In genomic region chr19:36136975-36137686, GRCh38 we compare ENCODE assay signal across 8 cellular contexts.
DNase-seq lines count a peak whose midpoint lies in the region; ATAC-seq and TF ChIP-seq lines count a peak whose summit lies in the region.

No MANE protein-coding gene starts in this region.

- no peak for ATAC-seq in HG02870 (IDR thresholded peaks at IDR 0.05; ENCODE audit: unreplicated experiment)
- no peak for ATAC-seq in GM21447 (IDR thresholded peaks at IDR 0.05; ENCODE audit: unreplicated experiment)

- DNase-seq in NCI-H1105 treated with DMSO at 0.1 percent for 48 hours (lab: John Stamatoyannopoulos, UW) (peak; percentile 5), NCI-H1105 (lab: John Stamatoyannopoulos, UW) (no peak), RKO (ENCODE audit: low spot score) (peak; percentile 62), fibroblast of peridontal ligament (ENCODE audit: extremely low read depth) (peak; percentile 78), retinal pigment epithelial cell (ENCODE audit: low read depth) (peak; percentile 84)
- no peak for DNase-seq in activated CD8-positive, alpha-beta memory T cell treated with anti-CD3 and anti-CD28 coated beads, Interleukin-2, amount 50 U/mL, for 48 hours

- no peak for TF ChIP-seq CTCF in retinal pigment epithelial cell (conservative IDR thresholded peaks at IDR 0.05; ENCODE audit: low read depth, low read length)

- H3K4me3 ChIP-seq in retinal pigment epithelial cell (ENCODE audit: low read length): no peak overlapping the region

Comparison
In these comparisons a context has a peak if more than half of its experiments do, and no peak if none do; other contexts are left out.
1. DNase-seq: peak in NCI-H1105 treated with DMSO at 0.1 percent for 48 hours (single experiment), RKO (single experiment), fibroblast of peridontal ligament (single experiment) and retinal pigment epithelial cell (single experiment); none in NCI-H1105 (single experiment) and activated CD8-positive, alpha-beta memory T cell treated with anti-CD3 and anti-CD28 coated beads, Interleukin-2, amount 50 U/mL, for 48 hours (single experiment).